7 cellular contexts compared by ENCODE assay signal in the genomic region with DNA sequence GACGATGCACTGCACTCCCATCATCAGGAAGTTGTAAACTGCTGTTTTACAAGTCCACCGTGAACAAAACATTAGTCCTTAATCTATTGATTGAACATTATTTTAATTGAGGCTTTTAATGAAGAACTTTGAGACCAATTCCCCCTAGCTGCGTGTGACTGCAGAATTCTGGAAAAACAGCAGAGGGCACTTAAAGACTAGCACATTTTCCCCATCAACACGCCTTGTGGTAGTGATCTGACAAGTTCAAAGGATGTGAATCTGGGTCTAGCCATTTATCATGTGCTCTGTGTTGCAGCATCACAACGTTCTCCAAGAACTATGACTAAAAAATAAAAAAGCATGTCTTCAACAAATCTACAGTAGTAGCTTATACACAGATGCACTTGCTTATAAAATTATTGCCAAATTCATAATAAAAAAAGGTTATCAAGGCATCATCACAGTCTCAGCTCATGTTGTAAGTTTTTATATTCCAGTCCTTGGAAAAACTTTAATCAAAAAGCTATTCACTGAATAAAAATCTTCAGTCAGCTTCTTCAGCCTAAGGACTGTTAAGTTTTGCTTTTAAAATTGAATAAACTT. TPM values are rescaled to one million over a fixed set of nuclear protein-coding genes. Genes with fewer than 3 reads are reported as not detected.
DNase-seq lines count a peak whose midpoint lies in the region; ATAC-seq and TF ChIP-seq lines count a peak whose summit lies in the region.

No MANE protein-coding gene starts in this region.

- BruUV-seq in OCI-LY7 (replicated peaks; lab: Mats Ljungman, UMichigan): no TSS peak

- no peak overlapping the region for H3K27ac Mint-ChIP-seq in endodermal cell

- CTCF ChIA-PET in OCI-LY7 (lab: Charles Lee; ENCODE audit: unreplicated experiment): no interaction called here

- H3K9me3 Mint-ChIP-seq in endodermal cell: no peaks in the 10 kb centered on the region

- no peak overlapping the region for H3K4me3 ChIP-seq in OCI-LY7 (ENCODE audit: low read depth, low read length, poor library complexity, severe bottlenecking)
- no peak overlapping the region for H3K4me3 ChIP-seq in endodermal cell (ENCODE audit: low read length)

- peaks cover 13% of the 10 kb centered on the region for H3K27me3 Mint-ChIP-seq in endodermal cell (ENCODE audit: insufficient read depth)

- TF ChIP-seq EP300 in Ishikawa (IDR thresholded peaks at IDR 0.05; ENCODE audit: borderline replicate concordance): no peak

- ATAC-seq in HG02981 (IDR thresholded peaks at IDR 0.05; ENCODE audit: unreplicated experiment): no peak
- no peak for ATAC-seq in HG03175 (IDR thresholded peaks at IDR 0.05; ENCODE audit: unreplicated experiment)

- H3K9me2 ChIP-seq in OCI-LY7 (ENCODE audit: insufficient read depth, low read length): no peaks in the 10 kb centered on the region

- H4K20me1 ChIP-seq in OCI-LY7 (ENCODE audit: insufficient read depth, low read length): no peaks in the 10 kb centered on the region

- no peaks in the 10 kb centered on the region for H3K36me3 ChIP-seq in OCI-LY7 (ENCODE audit: insufficient read depth, low read length)
- H3K36me3 ChIP-seq in endodermal cell (ENCODE audit: control insufficient read depth, insufficient read depth, low read length): no peaks in the 10 kb centered on the region

- H3K4me2 ChIP-seq in OCI-LY7 (ENCODE audit: low read length): no peak overlapping the region

- H3K27me3 ChIP-seq in endodermal cell (ENCODE audit: control insufficient read depth, insufficient read depth, low read length, poor library complexity, severe bottlenecking): peaks cover 54% of the 10 kb centered on the region

- no peak overlapping the region for H2AFZ ChIP-seq in OCI-LY7 (ENCODE audit: low read length)

- no peak overlapping the region for H3K9ac ChIP-seq in endodermal cell (ENCODE audit: extremely low read depth, low read length, poor library complexity, severe bottlenecking)

- no peaks in the 10 kb centered on the region for H3K79me2 ChIP-seq in OCI-LY7 (ENCODE audit: insufficient read depth, low read depth, low read length)

- H3K4me1 Mint-ChIP-seq in endodermal cell: no peaks in the 10 kb centered on the region

- POLR2A ChIA-PET in OCI-LY7 (lab: Charles Lee): no interaction called here

- H3K4me1 ChIP-seq in OCI-LY7 (ENCODE audit: insufficient read depth, low read length, poor library complexity, severe bottlenecking) (no peaks in the 10 kb centered on the region), endodermal cell (ENCODE audit: control insufficient read depth, insufficient read depth, low read length) (no peaks in the 10 kb centered on the region)

- TF ChIP-seq CTCF in OCI-LY7 (conservative IDR thresholded peaks at IDR 0.05; ENCODE audit: low read length) (peak; percentile 68), endodermal cell (conservative IDR thresholded peaks at IDR 0.05) (peak; percentile 89)

- DNase-seq in EH (ENCODE audit: low read depth) (peak; percentile 57), OCI-LY7 (ENCODE audit: low spot score) (peak; percentile 26), endodermal cell (peak; percentile 60), myocyte (ENCODE audit: low read depth) (peak; percentile 54)

- intact Hi-C loops in OCI-LY7 (cut with micrococcal nuclease; ENCODE audit: unreplicated experiment): loop anchor here (1.0 kb wide), 1 partner anchor 539 kb away; no protein-coding TSS in a partner anchor

- H3K4me3 Mint-ChIP-seq in endodermal cell: no peak overlapping the region

- 6% methylated on average over 5 of the region's 5 CpGs; no CpG with 5 or more reads in 1 of the 2 experiments for WGBS in endodermal cell (ENCODE audit: insufficient coverage in 1 of 2, insufficient read length in 1 of 2), 2 experiments

- TF ChIP-seq RAD21 in Ishikawa (IDR thresholded peaks at IDR 0.05; ENCODE audit: low read depth): peak; percentile 77

- H3K36me3 Mint-ChIP-seq in endodermal cell (ENCODE audit: low read depth): no peaks in the 10 kb centered on the region

- H3K27ac ChIP-seq in OCI-LY7 (ENCODE audit: low read depth, low read length, poor library complexity, severe bottlenecking): no peak overlapping the region
- H3K27ac ChIP-seq in endodermal cell (ENCODE audit: low read depth, low read length): no peak overlapping the region

- no peaks in the 10 kb centered on the region for H3K9me3 ChIP-seq in OCI-LY7 (ENCODE audit: low read length)
- no peaks in the 10 kb centered on the region for H3K9me3 ChIP-seq in endodermal cell (ENCODE audit: control insufficient read depth, low read length)

TF ChIP-seq in Ishikawa, 13 proteins besides CTCF, POLR2A, EP300 and RAD21:
- TF ChIP-seq TAF1 (IDR thresholded peaks at IDR 0.05; ENCODE audit: low read depth) (no peak), EGR1 (IDR thresholded peaks at IDR 0.05) (no peak), TEAD4 (IDR thresholded peaks at IDR 0.05) (no peak), NFIC (IDR thresholded peaks at IDR 0.05) (no peak), CEBPB (IDR thresholded peaks at IDR 0.05) (no peak), ZBTB7A (IDR thresholded peaks at IDR 0.05; ENCODE audit: low read depth) (no peak), YY1 (IDR thresholded peaks at IDR 0.05; ENCODE audit: low read depth) (no peak), FOXM1 (IDR thresholded peaks at IDR 0.05; ENCODE audit: borderline replicate concordance, low read depth) (no peak), CREB1 (IDR thresholded peaks at IDR 0.05; ENCODE audit: low read depth) (no peak), TCF12 (IDR thresholded peaks at IDR 0.05; ENCODE audit: low read depth) (no peak)
- TF ChIP-seq, protein P1, sequence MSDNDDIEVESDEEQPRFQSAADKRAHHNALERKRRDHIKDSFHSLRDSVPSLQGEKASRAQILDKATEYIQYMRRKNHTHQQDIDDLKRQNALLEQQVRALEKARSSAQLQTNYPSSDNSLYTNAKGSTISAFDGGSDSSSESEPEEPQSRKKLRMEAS (IDR thresholded peaks at IDR 0.05): no peak
- TF ChIP-seq, protein P2, sequence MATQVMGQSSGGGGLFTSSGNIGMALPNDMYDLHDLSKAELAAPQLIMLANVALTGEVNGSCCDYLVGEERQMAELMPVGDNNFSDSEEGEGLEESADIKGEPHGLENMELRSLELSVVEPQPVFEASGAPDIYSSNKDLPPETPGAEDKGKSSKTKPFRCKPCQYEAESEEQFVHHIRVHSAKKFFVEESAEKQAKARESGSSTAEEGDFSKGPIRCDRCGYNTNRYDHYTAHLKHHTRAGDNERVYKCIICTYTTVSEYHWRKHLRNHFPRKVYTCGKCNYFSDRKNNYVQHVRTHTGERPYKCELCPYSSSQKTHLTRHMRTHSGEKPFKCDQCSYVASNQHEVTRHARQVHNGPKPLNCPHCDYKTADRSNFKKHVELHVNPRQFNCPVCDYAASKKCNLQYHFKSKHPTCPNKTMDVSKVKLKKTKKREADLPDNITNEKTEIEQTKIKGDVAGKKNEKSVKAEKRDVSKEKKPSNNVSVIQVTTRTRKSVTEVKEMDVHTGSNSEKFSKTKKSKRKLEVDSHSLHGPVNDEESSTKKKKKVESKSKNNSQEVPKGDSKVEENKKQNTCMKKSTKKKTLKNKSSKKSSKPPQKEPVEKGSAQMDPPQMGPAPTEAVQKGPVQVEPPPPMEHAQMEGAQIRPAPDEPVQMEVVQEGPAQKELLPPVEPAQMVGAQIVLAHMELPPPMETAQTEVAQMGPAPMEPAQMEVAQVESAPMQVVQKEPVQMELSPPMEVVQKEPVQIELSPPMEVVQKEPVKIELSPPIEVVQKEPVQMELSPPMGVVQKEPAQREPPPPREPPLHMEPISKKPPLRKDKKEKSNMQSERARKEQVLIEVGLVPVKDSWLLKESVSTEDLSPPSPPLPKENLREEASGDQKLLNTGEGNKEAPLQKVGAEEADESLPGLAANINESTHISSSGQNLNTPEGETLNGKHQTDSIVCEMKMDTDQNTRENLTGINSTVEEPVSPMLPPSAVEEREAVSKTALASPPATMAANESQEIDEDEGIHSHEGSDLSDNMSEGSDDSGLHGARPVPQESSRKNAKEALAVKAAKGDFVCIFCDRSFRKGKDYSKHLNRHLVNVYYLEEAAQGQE (IDR thresholded peaks at IDR 0.05; ENCODE audit: low read depth): no peak
- TF ChIP-seq, protein P3, sequence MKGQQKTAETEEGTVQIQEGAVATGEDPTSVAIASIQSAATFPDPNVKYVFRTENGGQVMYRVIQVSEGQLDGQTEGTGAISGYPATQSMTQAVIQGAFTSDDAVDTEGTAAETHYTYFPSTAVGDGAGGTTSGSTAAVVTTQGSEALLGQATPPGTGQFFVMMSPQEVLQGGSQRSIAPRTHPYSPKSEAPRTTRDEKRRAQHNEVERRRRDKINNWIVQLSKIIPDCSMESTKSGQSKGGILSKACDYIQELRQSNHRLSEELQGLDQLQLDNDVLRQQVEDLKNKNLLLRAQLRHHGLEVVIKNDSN (IDR thresholded peaks at IDR 0.05): no peak

RNA-seq across cellular contexts. Expression of a gene that starts 35.8 kb away (rescaled TPM):
- not detected in 2 replicates for total RNA-seq in OCI-LY7 (2014; rRNA removed; shearing (Covaris generic))
- total RNA-seq in OCI-LY7 (2022): not detected in 2 replicates
- total RNA-seq in endodermal cell: under 1 TPM in 1 of 2 donors, not detected in 1; 0.18 TPM
- polyA plus RNA-seq in endodermal cell (2013, experiment 1 of 2): 0.43 TPM
- 0.66 TPM for polyA plus RNA-seq in endodermal cell (2013, experiment 2 of 2)
- not detected in 2 replicates for total RNA-seq in myocyte
- polyA plus RNA-seq in myocyte (2012): not detected

RNA-seq across cellular contexts. Expression of a gene that starts 39.5 kb away (rescaled TPM):
- total RNA-seq in OCI-LY7 (2014; rRNA removed; shearing (Covaris generic)): 11.6 and 18.2 TPM in 2 replicates
- 5.5 and 6.7 TPM in 2 replicates for total RNA-seq in OCI-LY7 (2022)
- total RNA-seq in endodermal cell: 10 to 100 TPM in 1 of 2 donors, 1 to 10 TPM in 1; 6.1 to 10.3 TPM
- polyA plus RNA-seq in endodermal cell (2013, experiment 1 of 2): 21.7 TPM
- polyA plus RNA-seq in endodermal cell (2013, experiment 2 of 2): 20.7 TPM
- total RNA-seq in myocyte: 20.6 and 25.6 TPM in 2 replicates
- 23.5 TPM for polyA plus RNA-seq in myocyte (2012)
